ENCODE assay signal across 6 cellular contexts in the genomic region with DNA sequence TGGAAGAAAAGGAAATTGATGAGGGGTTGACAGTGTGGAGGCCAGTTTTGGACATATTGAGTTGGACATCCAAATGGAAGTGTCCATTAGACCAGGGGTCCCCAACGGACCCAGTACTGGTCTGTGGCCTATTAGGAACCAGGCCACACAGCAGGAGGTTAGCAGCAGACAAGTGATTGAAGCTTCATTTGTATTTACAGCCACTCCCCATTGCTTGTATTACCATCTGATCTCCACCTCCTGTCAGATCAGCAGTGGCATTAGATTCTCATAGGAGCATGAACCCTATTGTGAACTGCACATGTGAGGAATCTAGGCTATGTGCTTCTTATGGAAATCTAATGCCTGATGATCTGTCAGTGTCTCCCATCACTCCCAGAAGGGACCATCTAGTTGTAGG.
"Had no signal": no experiment of that assay in that cellular context is flagged by ENCODE, and none has a peak within 500 bp of the region (broad histone marks: within the 10 kb centered on the region; RNA-seq: fewer than 3 reads in every experiment).

No MANE protein-coding gene starts in this region.

- H3K27ac ChIP-seq: HL-60, KMS-11 had no signal

- H3K4me3 ChIP-seq: K562 had no signal

- DNase-seq: IMR-90, KBM-7, KG1 had no signal
